Comparison of ENCODE assay signal across 1 cellular context in genomic region chr2:127694986-127695385, GRCh38.
TF ChIP-seq lines count a peak whose summit lies in the region.

No MANE protein-coding gene starts in this region.

TF ChIP-seq in SK-N-SH, 30 proteins besides CTCF, POLR2A, EP300 and RAD21 (continued from another document):
- TF ChIP-seq REST (IDR thresholded peaks at IDR 0.05; ENCODE audit: low read depth, low read length), result no peak
- no peak for TF ChIP-seq PBX3 (IDR thresholded peaks at IDR 0.05)
- TF ChIP-seq GABPA (IDR thresholded peaks at IDR 0.05; ENCODE audit: low read depth), result no peak
- TF ChIP-seq FOSL2 (IDR thresholded peaks at IDR 0.05; ENCODE audit: borderline replicate concordance, low read depth), result no peak
- TF ChIP-seq JUND (IDR thresholded peaks at IDR 0.05), result no peak
- no peak for TF ChIP-seq RFX5 (IDR thresholded peaks at IDR 0.05; ENCODE audit: low read length)
- TF ChIP-seq TCF12 (IDR thresholded peaks at IDR 0.05), result no peak
- no peak for TF ChIP-seq NRF1 (IDR thresholded peaks at IDR 0.05; ENCODE audit: low read depth, low read length)
- TF ChIP-seq POLR2AphosphoS5 (IDR thresholded peaks at IDR 0.05; ENCODE audit: low read depth, low read length), result no peak
- no peak for TF ChIP-seq RCOR1 (IDR thresholded peaks at IDR 0.05; ENCODE audit: low read length)
- no peak for TF ChIP-seq SIN3A (IDR thresholded peaks at IDR 0.05; ENCODE audit: borderline replicate concordance, low read depth, low read length)
- no peak for TF ChIP-seq ZBTB33 (IDR thresholded peaks at IDR 0.05; ENCODE audit: borderline replicate concordance, low read depth)
- no peak for TF ChIP-seq FOXM1 (IDR thresholded peaks at IDR 0.05; ENCODE audit: low read depth)
- no peak for TF ChIP-seq MXI1 (IDR thresholded peaks at IDR 0.05; ENCODE audit: low read depth, low read length)
TF ChIP-seq in SK-N-SH: peak in this region for 0.
